9 cellular contexts compared by ENCODE assay signal in the genomic region with DNA sequence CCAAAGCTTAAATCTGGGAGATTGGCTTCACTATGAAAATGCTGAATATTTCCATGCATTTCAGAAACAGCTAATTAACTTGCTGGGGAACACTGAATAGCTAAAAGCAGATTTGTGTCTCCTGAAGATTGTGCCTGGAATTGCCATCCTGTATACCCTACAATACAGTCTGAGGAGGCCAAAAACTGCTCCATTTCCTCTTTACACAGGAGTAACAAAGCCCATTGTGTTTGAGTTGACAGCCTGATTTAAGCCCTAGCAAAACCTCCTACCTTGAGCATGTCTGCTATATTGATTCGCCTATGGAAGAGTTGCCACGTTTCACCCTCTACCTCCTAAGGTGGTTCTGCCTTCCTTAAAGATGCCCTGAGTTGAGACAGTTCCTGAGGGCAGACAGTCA. TPM values are rescaled to one million over a fixed set of nuclear protein-coding genes. Genes with fewer than 3 reads are reported as not detected.
DNase-seq lines count a peak whose midpoint lies in the region; ATAC-seq, FAIRE-seq and TF ChIP-seq lines count a peak whose summit lies in the region.
"Had no signal": no experiment of that assay in that cellular context is flagged by ENCODE, and none has a peak within 500 bp of the region (broad histone marks: within the 10 kb centered on the region; RNA-seq: fewer than 3 reads in every experiment).

No MANE protein-coding gene starts in this region.

- no peak for ATAC-seq in GM21786 (IDR thresholded peaks at IDR 0.05; ENCODE audit: unreplicated experiment)

- no peak for TF ChIP-seq CTCF in retinal pigment epithelial cell (conservative IDR thresholded peaks at IDR 0.05; ENCODE audit: low read depth, low read length)

- no peak for TF ChIP-seq POLR2A in GM12891 (IDR thresholded peaks at IDR 0.05; ENCODE audit: low read depth, low read length)

- H3K4me3 ChIP-seq in retinal pigment epithelial cell (ENCODE audit: low read length), result peak overlapping the region; percentile 70

- no peak for DNase-seq in GM12891 (ENCODE audit: insufficient read length, low spot score)
- DNase-seq in NCI-H2081 (lab: John Stamatoyannopoulos, UW), result peak; percentile 11 to 65
- DNase-seq in dermis blood vessel endothelial cell, result peak; percentile 69
- no peak for DNase-seq in retinal pigment epithelial cell (ENCODE audit: low read depth)
- no peak for DNase-seq in AML-193 (lab: John Stamatoyannopoulos, UW)
- DNase-seq in GM19238 (ENCODE audit: insufficient read length, low spot score), result no peak

- peak; percentile 40 for FAIRE-seq in GM12891 (lab: Jason Lieb, UNC)

TF ChIP-seq in GM12891, 5 proteins besides CTCF, POLR2A, EP300 and RAD21:
- TF ChIP-seq SPI1 (IDR thresholded peaks at IDR 0.05; ENCODE audit: low read depth, low read length), result 0 out of 2 replicates have a peak, but pooled peaks have one; percentile 4
- TF ChIP-seq POU2F2 (IDR thresholded peaks at IDR 0.05; ENCODE audit: low read depth, low read length), result no peak

RNA-seq across cellular contexts. Expression of gene PIK3R3, which starts 1.5 kb away (rescaled TPM):
- polyA plus RNA-seq in GM12891 (2012; ENCODE audit: low read depth, missing spikeins), result 5.9 TPM
- 15.8 and 21.0 TPM in 2 replicates for total RNA-seq in dermis blood vessel endothelial cell

RNA-seq across cellular contexts. Expression of gene TSPAN1, which starts 40.9 kb away (rescaled TPM):
- 0.06 TPM for polyA plus RNA-seq in GM12891 (2012; ENCODE audit: low read depth, missing spikeins)
- 0.28 and 0.68 TPM in 2 replicates for total RNA-seq in dermis blood vessel endothelial cell
- total RNA-seq: T-helper 2 cell treated with Interferon-gamma antibody and Interleukin-4, amounts not matched to agents 100 ng/mL and 5 ng/mL, for 36 hours had no signal

RNA-seq across cellular contexts. Expression of gene P3R3URF, which starts 42.3 kb away (rescaled TPM):
- not detected for polyA plus RNA-seq in GM12891 (2012; ENCODE audit: low read depth, missing spikeins)
- not detected in 2 replicates for total RNA-seq in dermis blood vessel endothelial cell
- total RNA-seq: fibroblast of villous mesenchyme; T-helper 2 cell treated with Interferon-gamma antibody and Interleukin-4, amounts not matched to agents 100 ng/mL and 5 ng/mL, for 36 hours had no signal

Comparison
In these comparisons a context has a peak if more than half of its experiments do, and no peak if none do; other contexts are left out.
1. DNase-seq: peak in NCI-H2081 (2 of 2) and dermis blood vessel endothelial cell (single experiment); none in GM12891 (single experiment), retinal pigment epithelial cell (single experiment), AML-193 (0 of 2) and GM19238 (single experiment).